ENCODE assay signal across 8 cellular contexts in the genomic region with DNA sequence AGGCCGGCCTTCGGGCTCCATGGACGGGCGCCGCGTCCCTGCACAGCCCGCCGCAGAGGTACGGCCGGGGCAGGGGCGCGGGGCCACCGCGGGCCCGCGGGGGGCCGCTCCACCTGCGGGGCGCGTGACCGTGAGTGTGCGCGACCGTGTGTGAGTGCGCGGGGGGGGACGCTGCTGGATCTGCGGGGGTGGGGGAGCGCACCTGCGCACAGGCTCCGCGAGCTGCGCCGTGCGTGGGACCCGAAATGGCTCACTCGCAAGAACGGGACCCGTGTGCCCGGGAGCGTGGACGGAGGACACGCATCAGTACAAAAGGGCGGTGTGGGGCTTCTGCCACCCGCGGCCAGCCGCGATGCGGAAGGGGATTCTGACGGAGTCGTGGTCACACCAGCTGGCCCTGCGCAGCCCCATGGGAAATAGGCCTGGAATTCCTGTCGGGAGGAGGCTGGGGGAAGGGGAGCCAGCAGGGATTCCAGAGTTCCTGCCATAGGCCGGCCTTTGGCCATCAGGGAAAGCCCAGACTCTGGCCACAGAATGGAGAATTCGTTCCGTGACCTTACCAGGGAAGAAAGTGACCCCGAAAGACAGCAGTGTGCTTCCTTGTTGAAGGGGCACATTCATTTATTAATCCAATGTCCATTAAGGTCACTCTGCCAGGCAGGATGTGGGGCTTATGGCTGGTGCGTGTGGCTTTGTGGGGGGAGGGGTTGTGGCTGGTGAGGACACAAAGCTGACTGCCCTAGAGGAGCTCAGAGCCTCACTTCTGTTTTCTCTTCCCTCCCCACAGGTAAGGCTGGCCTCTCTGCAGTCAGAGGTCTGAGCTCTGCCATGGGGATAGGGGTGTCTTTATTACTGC. TPM values are rescaled to one million over a fixed set of nuclear protein-coding genes. Genes with fewer than 3 reads are reported as not detected.
DNase-seq lines count a peak whose midpoint lies in the region; ATAC-seq and TF ChIP-seq lines count a peak whose summit lies in the region.

No MANE protein-coding gene starts in this region.

- H3K4me2 ChIP-seq in mammary epithelial cell (ENCODE audit: insufficient read depth, low read depth, low read length): peak overlapping the region; percentile 87

- peak overlapping the region; percentile 97 for H3K4me3 ChIP-seq in Jurkat, Clone E6-1 (ENCODE audit: low read length)
- peak overlapping the region; percentile 39 to 61 (median 55) for H3K4me3 ChIP-seq in mammary epithelial cell (replicated peaks in 1 of 3; ENCODE audit: insufficient read depth in 1 of 3, low read depth in 2 of 3, low read length in 3 of 3)

- peak; percentile 38 for ATAC-seq in GM21576 (IDR thresholded peaks at IDR 0.05; ENCODE audit: unreplicated experiment)

- H3K9ac ChIP-seq in mammary epithelial cell (ENCODE audit: insufficient read depth, low read length): no peak overlapping the region

- no peak for TF ChIP-seq CTCF in mammary epithelial cell (conservative IDR thresholded peaks at IDR 0.05 in 1 of 2, IDR thresholded peaks at IDR 0.05 in 1 of 2; ENCODE audit: extremely low read depth in 1 of 2, insufficient read depth in 1 of 2, low read depth in 1 of 2, low read length in 2 of 2)

- H2AFZ ChIP-seq in mammary epithelial cell (ENCODE audit: low read depth, low read length): peak overlapping the region; percentile 78

- H3K79me2 ChIP-seq in mammary epithelial cell (ENCODE audit: insufficient read depth, low read length): no peaks in the 10 kb centered on the region

- no peaks in the 10 kb centered on the region for H3K27me3 ChIP-seq in mammary epithelial cell (ENCODE audit: insufficient read depth, low read length)

- CTCF ChIA-PET in mammary epithelial cell (lab: Charles Lee; ENCODE audit: low non-redundant PET): no interaction called here

- 22% methylated on average over 8 of the region's 58 CpGs for whole genome bisulfite sequencing in mammary epithelial cell (ENCODE audit: low coverage, missing lambda C conversion rate)

- H3K36me3 ChIP-seq in mammary epithelial cell (ENCODE audit: insufficient read depth, low read length): no peaks in the 10 kb centered on the region

- no peaks in the 10 kb centered on the region for H4K20me1 ChIP-seq in mammary epithelial cell (ENCODE audit: insufficient read depth, low read length)

- in situ Hi-C loops in G401 (cut with HindIII; ENCODE audit: low sequenced_read_pairs) (no loop called here), mammary epithelial cell (cut with MboI; ENCODE audit: low sequenced_read_pairs in 2 of 2) (no loop called here)

- no peak overlapping the region for H3K27ac ChIP-seq in mammary epithelial cell (ENCODE audit: insufficient read depth, low read depth, low read length)

- peaks cover 10% of the 10 kb centered on the region for H3K4me1 ChIP-seq in mammary epithelial cell (ENCODE audit: insufficient read depth, low read length)

- intact Hi-C loops in mammary epithelial cell (cut with micrococcal nuclease): no loop called here

- no peaks in the 10 kb centered on the region for H3K9me3 ChIP-seq in mammary epithelial cell (replicated peaks; ENCODE audit: insufficient read depth, low read length)

- peak; percentile 60 for DNase-seq in G401 (ENCODE audit: low spot score)
- no peak for DNase-seq in Jurkat, Clone E6-1 (ENCODE audit: low read depth, low spot score)
- DNase-seq in T-helper 9 cell: peak; percentile 53
- no peak for DNase-seq in mammary epithelial cell
- peak; percentile 75 for DNase-seq in iPS-NIHi7 (ENCODE audit: extremely low spot score)
- DNase-seq in stimulated activated CD4-positive, alpha-beta T cell treated with anti-CD3 and anti-CD28 coated beads, Interleukin-12 subunit alpha, Interleukin-12 subunit beta, amount 100 ng/mL, for 48 hours (ENCODE audit: low read depth in 2 of 3, low spot score in 1 of 3): peak in 2 of 3 donors; percentile 34 to 38
- DNase-seq in KG1 (lab: John Stamatoyannopoulos, UW): no peak

- BruUV-seq in mammary epithelial cell (replicated peaks; lab: Mats Ljungman, UMichigan): no TSS peak

- dilution Hi-C loops in mammary epithelial cell (cut with HindIII; ENCODE audit: low sequenced_read_pairs): no loop called here

RNA-seq across cellular contexts. Expression of a gene that starts 0.5 kb away (rescaled TPM):
- 266 and 278 TPM in 2 replicates for total RNA-seq in G401 (2014; rRNA removed; shearing (Covaris generic))
- polyA plus RNA-seq in Jurkat, Clone E6-1 (2012; ENCODE audit: insufficient read depth, insufficient read length): 95.3 TPM
- 10 to 100 TPM in 1 of 2 donors, 1 to 10 TPM in 1; 5.6 to 33.5 TPM for total RNA-seq in mammary epithelial cell
- polyA plus RNA-seq in mammary epithelial cell: 3.9 TPM
- polyA minus RNA-seq in mammary epithelial cell: 4.7 TPM

RNA-seq across cellular contexts. Expression of a gene that starts 10.0 kb away (rescaled TPM):
- total RNA-seq in G401 (2014; rRNA removed; shearing (Covaris generic)): 21.0 and 23.4 TPM in 2 replicates
- 8.2 TPM for polyA plus RNA-seq in Jurkat, Clone E6-1 (2012; ENCODE audit: insufficient read depth, insufficient read length)
- total RNA-seq in mammary epithelial cell: 1 to 10 TPM; 2.0 to 2.3 TPM
- 1.1 TPM for polyA plus RNA-seq in mammary epithelial cell
- polyA minus RNA-seq in mammary epithelial cell: 2.6 TPM

RNA-seq across cellular contexts. Expression of a gene that starts 27.7 kb away (rescaled TPM):
- 5.0 and 5.9 TPM in 2 replicates for total RNA-seq in G401 (2014; rRNA removed; shearing (Covaris generic))
- polyA plus RNA-seq in Jurkat, Clone E6-1 (2012; ENCODE audit: insufficient read depth, insufficient read length): 1.1 TPM
- total RNA-seq in mammary epithelial cell: under 1 TPM in 1 of 2 donors, not detected in 1; 0.17 TPM
- polyA plus RNA-seq in mammary epithelial cell: 0.23 TPM
- not detected for polyA minus RNA-seq in mammary epithelial cell

RNA-seq across cellular contexts. Expression of a gene that starts 45.8 kb away (rescaled TPM):
- 0.68 and 0.98 TPM in 2 replicates for total RNA-seq in G401 (2014; rRNA removed; shearing (Covaris generic))
- polyA plus RNA-seq in Jurkat, Clone E6-1 (2012; ENCODE audit: insufficient read depth, insufficient read length): 7.5 TPM
- 1 to 10 TPM; 1.6 to 8.3 TPM for total RNA-seq in mammary epithelial cell
- polyA plus RNA-seq in mammary epithelial cell: 1.2 TPM
- polyA minus RNA-seq in mammary epithelial cell: 5.7 TPM

RNA-seq across cellular contexts. Expression of a gene that starts 46.0 kb away (rescaled TPM):
- 3.3 TPM in 1 of 2 replicates, not detected in the other for total RNA-seq in G401 (2014; rRNA removed; shearing (Covaris generic))
- polyA plus RNA-seq in Jurkat, Clone E6-1 (2012; ENCODE audit: insufficient read depth, insufficient read length): 33.4 TPM
- 10 to 100 TPM in 1 of 2 donors, under 1 TPM in 1; 0.73 to 18.0 TPM for total RNA-seq in mammary epithelial cell
- polyA plus RNA-seq in mammary epithelial cell: 0.93 TPM
- 0.26 TPM for polyA minus RNA-seq in mammary epithelial cell

Comparison
In these comparisons a context has a peak if more than half of its experiments do, and no peak if none do; other contexts are left out.
1. DNase-seq: peak in G401 (single experiment), T-helper 9 cell (single experiment), iPS-NIHi7 (single experiment) and stimulated activated CD4-positive, alpha-beta T cell treated with anti-CD3 and anti-CD28 coated beads, Interleukin-12 subunit alpha, Interleukin-12 subunit beta, amount 100 ng/mL, for 48 hours (2 of 3); none in Jurkat, Clone E6-1 (single experiment), mammary epithelial cell (single experiment) and KG1 (single experiment).